Comparison of ENCODE assay signal across 17 cellular contexts in genomic region chr1:201017828-201018163, GRCh38. TPM values are rescaled to one million over a fixed set of nuclear protein-coding genes. Genes with fewer than 3 reads are reported as not detected.
A peak's percentile ranks its signal among the peaks of the same experiment; 100 is the strongest.
DNase-seq lines count a peak whose midpoint lies in the region; ATAC-seq and TF ChIP-seq lines count a peak whose summit lies in the region.
"Had no signal": no experiment of that assay in that cellular context is flagged by ENCODE, and none has a peak within 500 bp of the region (broad histone marks: within the 10 kb centered on the region; RNA-seq: fewer than 3 reads in every experiment).

No MANE protein-coding gene starts in this region.

- peak overlapping the region; percentile 88 for H3K4me2 ChIP-seq in KMS-11

- H2AFZ ChIP-seq in KMS-11 (ENCODE audit: low read depth), result no peak overlapping the region

- peaks cover 94% of the 10 kb centered on the region for H3K4me1 ChIP-seq in CD8-positive, alpha-beta T cell (ENCODE audit: insufficient read depth, low read length)
- peaks cover 75% of the 10 kb centered on the region for H3K4me1 ChIP-seq in KMS-11 (ENCODE audit: low read depth, poor library complexity, severe bottlenecking)

- CTCF ChIA-PET in CD8-positive, alpha-beta T cell (lab: Charles Lee), result interaction anchor here (0.8 to 3.5 kb wide), 7 partner anchors 8 to 46 kb away, joined by 3 to 21 read pairs (median 5); no protein-coding TSS in a partner anchor

- H3K27me3 ChIP-seq in CD8-positive, alpha-beta T cell (ENCODE audit: insufficient read depth, low read length), result no peaks in the 10 kb centered on the region
- no peaks in the 10 kb centered on the region for H3K27me3 ChIP-seq in KMS-11 (ENCODE audit: insufficient read depth, low read depth)

- H3K9ac ChIP-seq in KMS-11, result no peak overlapping the region; the same call in 1 of the 2 replicates

- DNase-seq in CD8-positive, alpha-beta T cell, result no peak
- no peak for DNase-seq in activated naive CD8-positive, alpha-beta T cell treated with anti-CD3 and anti-CD28 coated beads, Interleukin-2, amount 50 U/mL, for 24 hours
- no peak for DNase-seq in natural killer cell treated with Interleukin-12 subunit alpha and Interleukin-12 subunit beta and Interleukin-15 and Interleukin-18, amount 100 ng/mL, for 72 hours (ENCODE audit: low spot score)
- DNase-seq in NOMO-1 (lab: John Stamatoyannopoulos, UW; ENCODE audit: unreplicated experiment in 2 of 2) (no peak), NCI-H2107 (lab: John Stamatoyannopoulos, UW) (no peak)
- DNase-seq: activated CD4-positive, CD25-positive, alpha-beta regulatory T cell; Caco-2; cortex of kidney; esophagus squamous epithelium; HCEC 1CT; hippocampal formation; NCI-H2081 treated with DMSO at 0.1 percent for 48 hours; NK-92 treated with Interleukin-12 subunit alpha and Interleukin-12 subunit beta, amount 100 ng/mL, for 24 hours had no signal

- no peaks in the 10 kb centered on the region for H3K27me3 Mint-ChIP-seq in CD8-positive, alpha-beta T cell (ENCODE audit: low read depth)
- H3K27me3 Mint-ChIP-seq in activated naive CD8-positive, alpha-beta T cell treated with anti-CD3 and anti-CD28 coated beads, Interleukin-2, amount 50 U/mL, for 24 hours, result no peaks in the 10 kb centered on the region
- H3K27me3 Mint-ChIP-seq in natural killer cell treated with Interleukin-12 subunit alpha and Interleukin-12 subunit beta and Interleukin-15 and Interleukin-18, amount 100 ng/mL, for 72 hours, result no peaks in the 10 kb centered on the region

- intact Hi-C loops in CD8-positive, alpha-beta T cell (cut with DNase I, micrococcal nuclease), result loop anchor here in 1 of 2 experiments (2.0 to 5.0 kb wide), 2 partner anchors 15 to 395 kb away; partner anchors contain the start of gene KIF14

- H4K20me1 ChIP-seq in KMS-11 (ENCODE audit: insufficient read depth), result no peaks in the 10 kb centered on the region

- no peak overlapping the region for H3K27ac ChIP-seq in CD8-positive, alpha-beta T cell (ENCODE audit: low read depth, low read length)
- no peak overlapping the region for H3K27ac ChIP-seq in KMS-11
- H3K27ac ChIP-seq: esophagus squamous epithelium, suprapubic skin had no signal

- H3K27ac Mint-ChIP-seq in CD8-positive, alpha-beta T cell, result peak overlapping the region; percentile 85
- peak overlapping the region; percentile 99 for H3K27ac Mint-ChIP-seq in activated naive CD8-positive, alpha-beta T cell treated with anti-CD3 and anti-CD28 coated beads, Interleukin-2, amount 50 U/mL, for 24 hours
- H3K27ac Mint-ChIP-seq in natural killer cell treated with Interleukin-12 subunit alpha and Interleukin-12 subunit beta and Interleukin-15 and Interleukin-18, amount 100 ng/mL, for 72 hours, result peak overlapping the region; percentile 95 to 99

- no peak overlapping the region for H3K4me3 Mint-ChIP-seq in CD8-positive, alpha-beta T cell
- H3K4me3 Mint-ChIP-seq in activated naive CD8-positive, alpha-beta T cell treated with anti-CD3 and anti-CD28 coated beads, Interleukin-2, amount 50 U/mL, for 24 hours, result peak overlapping the region; percentile 35
- H3K4me3 Mint-ChIP-seq in natural killer cell treated with Interleukin-12 subunit alpha and Interleukin-12 subunit beta and Interleukin-15 and Interleukin-18, amount 100 ng/mL, for 72 hours, result peak overlapping the region; percentile 53

- H3K4me3 ChIP-seq in CD8-positive, alpha-beta T cell (ENCODE audit: low read depth, low read length), result no peak overlapping the region
- no peak overlapping the region for H3K4me3 ChIP-seq in KMS-11 (IDR thresholded peaks at IDR 0.05; ENCODE audit: insufficient read depth, low read depth, low read length)
- H3K4me3 ChIP-seq: esophagus squamous epithelium, skin epidermis, suprapubic skin had no signal

- peaks cover 95% of the 10 kb centered on the region for H3K4me1 Mint-ChIP-seq in CD8-positive, alpha-beta T cell (ENCODE audit: low read depth)
- H3K4me1 Mint-ChIP-seq in activated naive CD8-positive, alpha-beta T cell treated with anti-CD3 and anti-CD28 coated beads, Interleukin-2, amount 50 U/mL, for 24 hours, result peaks cover 93% of the 10 kb centered on the region
- H3K4me1 Mint-ChIP-seq in natural killer cell treated with Interleukin-12 subunit alpha and Interleukin-12 subunit beta and Interleukin-15 and Interleukin-18, amount 100 ng/mL, for 72 hours (ENCODE audit: low read depth in 2 of 2), result peaks cover 74 to 75% of the 10 kb centered on the region in 2 donors

- no peak for ATAC-seq in CD8-positive, alpha-beta T cell
- ATAC-seq in activated naive CD8-positive, alpha-beta T cell treated with anti-CD3 and anti-CD28 coated beads, Interleukin-2, amount 50 U/mL, for 24 hours, result no peak
- ATAC-seq in natural killer cell treated with Interleukin-12 subunit alpha and Interleukin-12 subunit beta and Interleukin-15 and Interleukin-18, amount 100 ng/mL, for 72 hours, result no peak
- no peak for ATAC-seq in GM21528 (IDR thresholded peaks at IDR 0.05; ENCODE audit: low FRiP score, unreplicated experiment)

- TF ChIP-seq CTCF in CD8-positive, alpha-beta T cell (IDR thresholded peaks at IDR 0.05), result no peak
- no peak for TF ChIP-seq CTCF in KMS-11 (conservative IDR thresholded peaks at IDR 0.05; ENCODE audit: low read depth, low read length)

- POLR2A ChIA-PET in CD8-positive, alpha-beta T cell (lab: Charles Lee), result no interaction called here

- H3K9me3 ChIP-seq in CD8-positive, alpha-beta T cell (ENCODE audit: low read length), result no peaks in the 10 kb centered on the region
- H3K9me3 ChIP-seq: Caco-2, esophagus squamous epithelium, suprapubic skin had no signal

- H3K9me3 Mint-ChIP-seq in CD8-positive, alpha-beta T cell, result no peaks in the 10 kb centered on the region
- no peaks in the 10 kb centered on the region for H3K9me3 Mint-ChIP-seq in activated naive CD8-positive, alpha-beta T cell treated with anti-CD3 and anti-CD28 coated beads, Interleukin-2, amount 50 U/mL, for 24 hours
- no peaks in the 10 kb centered on the region for H3K9me3 Mint-ChIP-seq in natural killer cell treated with Interleukin-12 subunit alpha and Interleukin-12 subunit beta and Interleukin-15 and Interleukin-18, amount 100 ng/mL, for 72 hours

- H3K79me2 ChIP-seq in KMS-11 (ENCODE audit: insufficient read depth, low read depth), result peaks cover 91% of the 10 kb centered on the region

- peaks cover 12% of the 10 kb centered on the region for H3K36me3 Mint-ChIP-seq in CD8-positive, alpha-beta T cell
- peaks cover 11% of the 10 kb centered on the region for H3K36me3 Mint-ChIP-seq in activated naive CD8-positive, alpha-beta T cell treated with anti-CD3 and anti-CD28 coated beads, Interleukin-2, amount 50 U/mL, for 24 hours (ENCODE audit: low read depth)
- no peaks in the 10 kb centered on the region for H3K36me3 Mint-ChIP-seq in natural killer cell treated with Interleukin-12 subunit alpha and Interleukin-12 subunit beta and Interleukin-15 and Interleukin-18, amount 100 ng/mL, for 72 hours

- no peaks in the 10 kb centered on the region for H3K36me3 ChIP-seq in CD8-positive, alpha-beta T cell (ENCODE audit: insufficient read depth, low read length)
- no peaks in the 10 kb centered on the region for H3K36me3 ChIP-seq in KMS-11 (ENCODE audit: insufficient read depth)
- H3K36me3 ChIP-seq: esophagus squamous epithelium, suprapubic skin had no signal

RNA-seq across cellular contexts. Expression of gene KIF21B, which starts 5.7 kb away (rescaled TPM):
- 10 to 100 TPM; 62.2 to 63.5 TPM for total RNA-seq in CD8-positive, alpha-beta T cell
- 10 to 100 TPM; 71.1 to 93.3 TPM for total RNA-seq in natural killer cell treated with Interleukin-12 subunit alpha and Interleukin-12 subunit beta and Interleukin-15 and Interleukin-18, amount 100 ng/mL, for 72 hours
